In genomic region chr7:2657208-2657607, GRCh38 we compare ENCODE assay signal across 22 cellular contexts. TPM values are rescaled to one million over a fixed set of nuclear protein-coding genes. Genes with fewer than 3 reads are reported as not detected.
A peak's percentile ranks its signal among the peaks of the same experiment; 100 is the strongest.
DNase-seq lines count a peak whose midpoint lies in the region; ATAC-seq, FAIRE-seq and TF ChIP-seq lines count a peak whose summit lies in the region.
"Had no signal": no experiment of that assay in that cellular context is flagged by ENCODE, and none has a peak within 500 bp of the region (broad histone marks: within the 10 kb centered on the region; RNA-seq: fewer than 3 reads in every experiment).

No MANE protein-coding gene starts in this region.

- CTCF ChIA-PET in WTC11 (lab: Charles Lee), result interaction anchor here (1.3 to 1.9 kb wide), 2 partner anchors 24 to 48 kb away, joined by 4 to 5 read pairs; no protein-coding TSS in a partner anchor

- TF ChIP-seq CTCF in WTC11 (IDR thresholded peaks at IDR 0.05), result no peak
- no peak for TF ChIP-seq CTCF in glutamatergic neuron (IDR thresholded peaks at IDR 0.05; ENCODE audit: partially characterized antibody, unreplicated experiment)

- H3K27ac Mint-ChIP-seq in WTC11 (peak overlapping the region; percentile 84), glutamatergic neuron (ENCODE audit: unreplicated experiment) (peak overlapping the region; percentile 62)
- peak overlapping the region; percentile 4 for H3K27ac Mint-ChIP-seq in stimulated activated effector memory CD8-positive, alpha-beta T cell treated with anti-CD3 and anti-CD28 coated beads, Interleukin-12 subunit alpha, Interleukin-12 subunit beta, amount 100 ng/mL, for 72 hours
- no peak overlapping the region for H3K27ac Mint-ChIP-seq in natural killer cell treated with Interleukin-12 subunit alpha and Interleukin-12 subunit beta and Interleukin-15 and Interleukin-18, amount 100 ng/mL, for 72 hours
- H3K27ac Mint-ChIP-seq: CD4-positive, alpha-beta T cell; HFFc6 had no signal

- DNase-seq in GM12892 (ENCODE audit: insufficient read length) (no peak), WTC11 (ENCODE audit: low spot score) (no peak), glutamatergic neuron (no peak), NCI-H2029 (lab: John Stamatoyannopoulos, UW) (no peak), activated gamma-delta T cell treated with Interleukin-2 at 50 U/mL for 16 hours (no peak)
- no peak for DNase-seq in stimulated activated effector memory CD8-positive, alpha-beta T cell treated with anti-CD3 and anti-CD28 coated beads, Interleukin-12 subunit alpha, Interleukin-12 subunit beta, amount 100 ng/mL, for 72 hours (ENCODE audit: low spot score in 2 of 2)
- DNase-seq in natural killer cell treated with Interleukin-12 subunit alpha and Interleukin-12 subunit beta and Interleukin-15 and Interleukin-18, amount 100 ng/mL, for 72 hours (ENCODE audit: low spot score), result no peak
- DNase-seq: CD4-positive, alpha-beta T cell; COR-L47; DMS79; H7; HFFc6; KBM-7; NCI-H1092; NCI-H1436; NCI-H2029 treated with DMSO at 0.1 percent for 48 hours; NCI-H2171 treated with DMSO at 0.1 percent for 48 hours; NCI-H524 treated with DMSO at 0.1 percent for 48 hours; NCI-H82; OCI-M1 had no signal

- no peak for TF ChIP-seq POLR2A in GM12892 (IDR thresholded peaks at IDR 0.05; ENCODE audit: low read depth, low read length)

- H3K36me3 Mint-ChIP-seq in WTC11 (peaks cover 23% of the 10 kb centered on the region), glutamatergic neuron (ENCODE audit: unreplicated experiment) (peaks cover 6% of the 10 kb centered on the region)
- H3K36me3 Mint-ChIP-seq in stimulated activated effector memory CD8-positive, alpha-beta T cell treated with anti-CD3 and anti-CD28 coated beads, Interleukin-12 subunit alpha, Interleukin-12 subunit beta, amount 100 ng/mL, for 72 hours, result no peaks in the 10 kb centered on the region
- H3K36me3 Mint-ChIP-seq in natural killer cell treated with Interleukin-12 subunit alpha and Interleukin-12 subunit beta and Interleukin-15 and Interleukin-18, amount 100 ng/mL, for 72 hours, result peaks cover 6% of the 10 kb centered on the region

- H3K4me3 Mint-ChIP-seq in WTC11 (no peak overlapping the region), glutamatergic neuron (ENCODE audit: unreplicated experiment) (peak overlapping the region; percentile 64)
- H3K4me3 Mint-ChIP-seq in stimulated activated effector memory CD8-positive, alpha-beta T cell treated with anti-CD3 and anti-CD28 coated beads, Interleukin-12 subunit alpha, Interleukin-12 subunit beta, amount 100 ng/mL, for 72 hours, result no peak overlapping the region
- H3K4me3 Mint-ChIP-seq in natural killer cell treated with Interleukin-12 subunit alpha and Interleukin-12 subunit beta and Interleukin-15 and Interleukin-18, amount 100 ng/mL, for 72 hours, result no peak overlapping the region
- H3K4me3 Mint-ChIP-seq: CD4-positive, alpha-beta T cell; HFFc6 had no signal

- H3K27me3 Mint-ChIP-seq in WTC11 (ENCODE audit: low read depth) (no peaks in the 10 kb centered on the region), glutamatergic neuron (ENCODE audit: unreplicated experiment) (peaks cover 8% of the 10 kb centered on the region)
- no peaks in the 10 kb centered on the region for H3K27me3 Mint-ChIP-seq in natural killer cell treated with Interleukin-12 subunit alpha and Interleukin-12 subunit beta and Interleukin-15 and Interleukin-18, amount 100 ng/mL, for 72 hours
- H3K27me3 Mint-ChIP-seq: CD4-positive, alpha-beta T cell had no signal

- H3K4me1 Mint-ChIP-seq in WTC11 (no peaks in the 10 kb centered on the region), glutamatergic neuron (ENCODE audit: low read depth, unreplicated experiment) (peaks cover 8% of the 10 kb centered on the region)
- no peaks in the 10 kb centered on the region for H3K4me1 Mint-ChIP-seq in stimulated activated effector memory CD8-positive, alpha-beta T cell treated with anti-CD3 and anti-CD28 coated beads, Interleukin-12 subunit alpha, Interleukin-12 subunit beta, amount 100 ng/mL, for 72 hours
- peaks cover 5 to 7% of the 10 kb centered on the region in 2 donors for H3K4me1 Mint-ChIP-seq in natural killer cell treated with Interleukin-12 subunit alpha and Interleukin-12 subunit beta and Interleukin-15 and Interleukin-18, amount 100 ng/mL, for 72 hours (ENCODE audit: low read depth in 2 of 2)

- peak; percentile 80 for FAIRE-seq in GM12892 (lab: Jason Lieb, UNC)
- FAIRE-seq: RCC 7860 had no signal

- H3K9me3 Mint-ChIP-seq in WTC11 (no peaks in the 10 kb centered on the region), glutamatergic neuron (ENCODE audit: unreplicated experiment) (peaks cover 6% of the 10 kb centered on the region)
- H3K9me3 Mint-ChIP-seq in stimulated activated effector memory CD8-positive, alpha-beta T cell treated with anti-CD3 and anti-CD28 coated beads, Interleukin-12 subunit alpha, Interleukin-12 subunit beta, amount 100 ng/mL, for 72 hours, result no peaks in the 10 kb centered on the region
- no peaks in the 10 kb centered on the region for H3K9me3 Mint-ChIP-seq in natural killer cell treated with Interleukin-12 subunit alpha and Interleukin-12 subunit beta and Interleukin-15 and Interleukin-18, amount 100 ng/mL, for 72 hours
- H3K9me3 Mint-ChIP-seq: CD4-positive, alpha-beta T cell; HFFc6 had no signal

- ATAC-seq in WTC11, result no peak
- ATAC-seq in stimulated activated effector memory CD8-positive, alpha-beta T cell treated with anti-CD3 and anti-CD28 coated beads, Interleukin-12 subunit alpha, Interleukin-12 subunit beta, amount 100 ng/mL, for 72 hours, result no peak
- no peak for ATAC-seq in natural killer cell treated with Interleukin-12 subunit alpha and Interleukin-12 subunit beta and Interleukin-15 and Interleukin-18, amount 100 ng/mL, for 72 hours

- POLR2A ChIA-PET in WTC11 (lab: Charles Lee), result no interaction called here

TF ChIP-seq in WTC11, 78 proteins besides CTCF, POLR2A, EP300 and RAD21:
- TF ChIP-seq ELF4 (CRISPR knock-in tag; IDR thresholded peaks at IDR 0.05; ENCODE audit: low read depth), result no peak
- TF ChIP-seq ZNF263 (CRISPR knock-in tag; IDR thresholded peaks at IDR 0.05; ENCODE audit: low read depth), result no peak

RNA-seq across cellular contexts. Expression of gene TTYH3, which starts 25.4 kb away (rescaled TPM):
- polyA plus RNA-seq in GM12892 (2012; ENCODE audit: missing spikeins), result 4.7 TPM
- total RNA-seq in WTC11 (2021) (178 to 190 TPM (median 181 TPM) in 3 replicates), glutamatergic neuron (ENCODE audit: unreplicated experiment) (324 TPM)
- total RNA-seq in natural killer cell treated with Interleukin-12 subunit alpha and Interleukin-12 subunit beta and Interleukin-15 and Interleukin-18, amount 100 ng/mL, for 72 hours, result 10 to 100 TPM; 23.7 to 24.8 TPM

RNA-seq across cellular contexts. Expression of gene AMZ1, which starts 30.8 kb away (rescaled TPM):
- 1.4 TPM for polyA plus RNA-seq in GM12892 (2012; ENCODE audit: missing spikeins)
- total RNA-seq in WTC11 (2021) (0.85 to 1.4 TPM (median 1.4 TPM) in 3 replicates), glutamatergic neuron (ENCODE audit: unreplicated experiment) (0.15 TPM)
- not detected for total RNA-seq in natural killer cell treated with Interleukin-12 subunit alpha and Interleukin-12 subunit beta and Interleukin-15 and Interleukin-18, amount 100 ng/mL, for 72 hours
- total RNA-seq: A673 had no signal

Comparison
In these comparisons a context has a peak if more than half of its experiments do, and no peak if none do; other contexts are left out.
1. H3K27ac Mint-ChIP-seq: peak in WTC11 (single experiment), glutamatergic neuron (single experiment) and stimulated activated effector memory CD8-positive, alpha-beta T cell treated with anti-CD3 and anti-CD28 coated beads, Interleukin-12 subunit alpha, Interleukin-12 subunit beta, amount 100 ng/mL, for 72 hours (single experiment); none in natural killer cell treated with Interleukin-12 subunit alpha and Interleukin-12 subunit beta and Interleukin-15 and Interleukin-18, amount 100 ng/mL, for 72 hours (0 of 2).